In the genomic region with DNA sequence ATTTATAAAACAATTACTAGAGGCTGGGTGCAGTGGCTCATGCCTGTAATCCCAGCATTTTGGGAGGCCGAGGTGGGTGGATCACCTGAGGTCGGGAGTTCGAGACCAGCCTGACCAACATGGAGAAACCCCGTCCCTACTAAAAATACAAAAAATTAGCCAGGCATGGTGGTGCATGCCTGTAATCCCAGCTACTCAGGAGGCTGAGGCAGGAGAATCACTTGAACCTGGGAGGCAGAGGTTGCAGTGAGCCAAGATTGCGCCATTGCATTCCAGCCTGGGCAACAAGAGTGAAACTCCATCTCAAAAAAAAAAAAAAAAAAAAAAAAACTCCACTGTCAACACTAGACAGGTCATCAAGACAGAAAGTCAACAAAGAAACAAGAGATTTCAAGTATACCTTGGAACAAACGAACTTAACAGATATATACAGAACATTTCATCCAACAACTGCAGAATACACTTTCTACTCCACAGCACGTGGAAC, we compare ENCODE assay signal across 1 cellular context.
TF ChIP-seq lines count a peak whose summit lies in the region.

No MANE protein-coding gene starts in this region.

TF ChIP-seq in HepG2, 621 proteins besides CTCF, POLR2A, EP300 and RAD21 (continued from another document and continues in another):
- TF ChIP-seq, protein P1, sequence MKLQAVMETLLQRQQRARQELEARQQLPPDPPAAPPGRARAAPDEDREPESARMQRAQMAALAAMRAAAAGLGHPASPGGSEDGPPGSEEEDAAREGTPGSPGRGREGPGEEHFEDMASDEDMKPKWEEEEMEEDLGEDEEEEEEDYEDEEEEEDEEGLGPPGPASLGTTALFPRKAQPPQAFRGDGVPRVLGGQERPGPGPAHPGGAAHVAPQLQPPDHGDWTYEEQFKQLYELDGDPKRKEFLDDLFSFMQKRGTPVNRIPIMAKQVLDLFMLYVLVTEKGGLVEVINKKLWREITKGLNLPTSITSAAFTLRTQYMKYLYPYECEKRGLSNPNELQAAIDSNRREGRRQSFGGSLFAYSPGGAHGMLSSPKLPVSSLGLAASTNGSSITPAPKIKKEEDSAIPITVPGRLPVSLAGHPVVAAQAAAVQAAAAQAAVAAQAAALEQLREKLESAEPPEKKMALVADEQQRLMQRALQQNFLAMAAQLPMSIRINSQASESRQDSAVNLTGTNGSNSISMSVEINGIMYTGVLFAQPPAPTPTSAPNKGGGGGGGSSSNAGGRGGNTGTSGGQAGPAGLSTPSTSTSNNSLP (IDR thresholded peaks at IDR 0.05; ENCODE audit: low read depth, low read length): peak; percentile 66; the same call in 1 of the 2 replicates
- TF ChIP-seq PPARG (CRISPR knock-in tag; conservative IDR thresholded peaks at IDR 0.05) (peak; percentile 57; the same call in 1 of the 2 replicates), RCOR2 (CRISPR knock-in tag; IDR thresholded peaks at IDR 0.05) (peak; percentile 97), GABPB1 (CRISPR knock-in tag; IDR thresholded peaks at IDR 0.05) (peak; percentile 45; the same call in 1 of the 2 replicates), GATAD2A (CRISPR knock-in tag; IDR thresholded peaks at IDR 0.05) (peak; percentile 93; the same call in 1 of the 2 replicates), ZNF331 (CRISPR knock-in tag; IDR thresholded peaks at IDR 0.05) (peak; percentile 67; the same call in 1 of the 2 replicates), ZNF292 (CRISPR knock-in tag; IDR thresholded peaks at IDR 0.05; ENCODE audit: borderline replicate concordance, low read depth) (peak; percentile 83), MED1 (CRISPR knock-in tag; IDR thresholded peaks at IDR 0.05) (peak; percentile 85), ZNF816 (CRISPR knock-in tag; IDR thresholded peaks at IDR 0.05; ENCODE audit: borderline replicate concordance) (0 out of 2 replicates have a peak, but pooled peaks have one; percentile 46), KLF16 (CRISPR knock-in tag; IDR thresholded peaks at IDR 0.05) (peak in 1 of 2 experiments; percentile 67; a peak in 1 of 4 replicates), ZNF652 (CRISPR knock-in tag; IDR thresholded peaks at IDR 0.05; ENCODE audit: borderline replicate concordance, low read depth) (peak; percentile 21; the same call in 1 of the 2 replicates), NFIC (IDR thresholded peaks at IDR 0.05; ENCODE audit: low read length) (peak; percentile 76), ATF1 (CRISPR knock-in tag; IDR thresholded peaks at IDR 0.05) (peak; percentile 36; the same call in 1 of the 2 replicates), FOXJ3 (CRISPR knock-in tag; IDR thresholded peaks at IDR 0.05; ENCODE audit: borderline replicate concordance) (peak; percentile 91; the same call in 1 of the 2 replicates), FOXP1 (IDR thresholded peaks at IDR 0.05) (peak; percentile 99), FOXP1 (CRISPR knock-in tag; IDR thresholded peaks at IDR 0.05) (peak; percentile 92), HDAC1 (CRISPR knock-in tag; IDR thresholded peaks at IDR 0.05) (peak; percentile 85), RARA (CRISPR knock-in tag; IDR thresholded peaks at IDR 0.05) (peak; percentile 60; the same call in 1 of the 2 replicates), DPF2 (CRISPR knock-in tag; IDR thresholded peaks at IDR 0.05; ENCODE audit: borderline replicate concordance, low read depth) (peak; percentile 75), FOSL2 (CRISPR knock-in tag; IDR thresholded peaks at IDR 0.05) (peak; percentile 76), ZNF670 (CRISPR knock-in tag; IDR thresholded peaks at IDR 0.05; ENCODE audit: borderline replicate concordance) (0 out of 2 replicates have a peak, but pooled peaks have one; percentile 44), TOE1 (CRISPR knock-in tag; IDR thresholded peaks at IDR 0.05) (0 out of 2 replicates have a peak, but pooled peaks have one; percentile 67), ZNF761 (CRISPR knock-in tag; conservative IDR thresholded peaks at IDR 0.05) (0 out of 2 replicates have a peak, but pooled peaks have one; percentile 4), LCORL (IDR thresholded peaks at IDR 0.05) (peak; percentile 80), LCORL (CRISPR knock-in tag; IDR thresholded peaks at IDR 0.05) (peak; percentile 67; the same call in 1 of the 2 replicates), NFKBIZ (CRISPR knock-in tag; IDR thresholded peaks at IDR 0.05) (peak; percentile 61; the same call in 1 of the 2 replicates), FOXO1 (CRISPR knock-in tag; IDR thresholded peaks at IDR 0.05) (peak; percentile 59), FOXA1 (IDR thresholded peaks at IDR 0.05) (peak; percentile 99), FOXA1 (CRISPR knock-in tag; IDR thresholded peaks at IDR 0.05) (peak; percentile 93), POGZ (CRISPR knock-in tag; IDR thresholded peaks at IDR 0.05) (peak; percentile 93)
- TF ChIP-seq, protein P2, sequence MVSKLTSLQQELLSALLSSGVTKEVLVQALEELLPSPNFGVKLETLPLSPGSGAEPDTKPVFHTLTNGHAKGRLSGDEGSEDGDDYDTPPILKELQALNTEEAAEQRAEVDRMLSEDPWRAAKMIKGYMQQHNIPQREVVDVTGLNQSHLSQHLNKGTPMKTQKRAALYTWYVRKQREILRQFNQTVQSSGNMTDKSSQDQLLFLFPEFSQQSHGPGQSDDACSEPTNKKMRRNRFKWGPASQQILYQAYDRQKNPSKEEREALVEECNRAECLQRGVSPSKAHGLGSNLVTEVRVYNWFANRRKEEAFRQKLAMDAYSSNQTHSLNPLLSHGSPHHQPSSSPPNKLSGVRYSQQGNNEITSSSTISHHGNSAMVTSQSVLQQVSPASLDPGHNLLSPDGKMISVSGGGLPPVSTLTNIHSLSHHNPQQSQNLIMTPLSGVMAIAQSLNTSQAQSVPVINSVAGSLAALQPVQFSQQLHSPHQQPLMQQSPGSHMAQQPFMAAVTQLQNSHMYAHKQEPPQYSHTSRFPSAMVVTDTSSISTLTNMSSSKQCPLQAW (CRISPR knock-in tag; IDR thresholded peaks at IDR 0.05): peak; percentile 52; the same call in 1 of the 2 replicates
- TF ChIP-seq, protein P3, sequence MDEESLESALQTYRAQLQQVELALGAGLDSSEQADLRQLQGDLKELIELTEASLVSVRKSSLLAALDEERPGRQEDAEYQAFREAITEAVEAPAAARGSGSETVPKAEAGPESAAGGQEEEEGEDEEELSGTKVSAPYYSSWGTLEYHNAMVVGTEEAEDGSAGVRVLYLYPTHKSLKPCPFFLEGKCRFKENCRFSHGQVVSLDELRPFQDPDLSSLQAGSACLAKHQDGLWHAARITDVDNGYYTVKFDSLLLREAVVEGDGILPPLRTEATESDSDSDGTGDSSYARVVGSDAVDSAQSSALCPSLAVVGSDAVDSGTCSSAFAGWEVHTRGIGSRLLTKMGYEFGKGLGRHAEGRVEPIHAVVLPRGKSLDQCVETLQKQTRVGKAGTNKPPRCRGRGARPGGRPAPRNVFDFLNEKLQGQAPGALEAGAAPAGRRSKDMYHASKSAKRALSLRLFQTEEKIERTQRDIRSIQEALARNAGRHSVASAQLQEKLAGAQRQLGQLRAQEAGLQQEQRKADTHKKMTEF (CRISPR knock-in tag; IDR thresholded peaks at IDR 0.05): peak; percentile 83; the same call in 1 of the 2 replicates
- TF ChIP-seq, protein P4, sequence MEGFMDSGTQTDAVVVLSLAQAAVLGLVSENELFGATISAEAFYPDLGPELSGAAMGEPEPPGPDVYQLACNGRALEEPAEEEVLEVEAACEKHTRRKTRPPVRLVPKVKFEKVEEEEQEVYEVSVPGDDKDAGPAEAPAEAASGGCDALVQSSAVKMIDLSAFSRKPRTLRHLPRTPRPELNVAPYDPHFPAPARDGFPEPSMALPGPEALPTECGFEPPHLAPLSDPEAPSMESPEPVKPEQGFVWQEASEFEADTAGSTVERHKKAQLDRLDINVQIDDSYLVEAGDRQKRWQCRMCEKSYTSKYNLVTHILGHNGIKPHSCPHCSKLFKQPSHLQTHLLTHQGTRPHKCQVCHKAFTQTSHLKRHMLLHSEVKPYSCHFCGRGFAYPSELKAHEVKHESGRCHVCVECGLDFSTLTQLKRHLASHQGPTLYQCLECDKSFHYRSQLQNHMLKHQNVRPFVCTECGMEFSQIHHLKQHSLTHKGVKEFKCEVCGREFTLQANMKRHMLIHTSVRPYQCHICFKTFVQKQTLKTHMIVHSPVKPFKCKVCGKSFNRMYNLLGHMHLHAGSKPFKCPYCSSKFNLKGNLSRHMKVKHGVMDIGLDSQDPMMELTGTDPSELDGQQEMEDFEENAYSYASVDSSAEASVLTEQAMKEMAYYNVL (CRISPR knock-in tag; IDR thresholded peaks at IDR 0.05; ENCODE audit: borderline replicate concordance): peak; percentile 60; the same call in 1 of the 2 replicates
- TF ChIP-seq, protein P5, sequence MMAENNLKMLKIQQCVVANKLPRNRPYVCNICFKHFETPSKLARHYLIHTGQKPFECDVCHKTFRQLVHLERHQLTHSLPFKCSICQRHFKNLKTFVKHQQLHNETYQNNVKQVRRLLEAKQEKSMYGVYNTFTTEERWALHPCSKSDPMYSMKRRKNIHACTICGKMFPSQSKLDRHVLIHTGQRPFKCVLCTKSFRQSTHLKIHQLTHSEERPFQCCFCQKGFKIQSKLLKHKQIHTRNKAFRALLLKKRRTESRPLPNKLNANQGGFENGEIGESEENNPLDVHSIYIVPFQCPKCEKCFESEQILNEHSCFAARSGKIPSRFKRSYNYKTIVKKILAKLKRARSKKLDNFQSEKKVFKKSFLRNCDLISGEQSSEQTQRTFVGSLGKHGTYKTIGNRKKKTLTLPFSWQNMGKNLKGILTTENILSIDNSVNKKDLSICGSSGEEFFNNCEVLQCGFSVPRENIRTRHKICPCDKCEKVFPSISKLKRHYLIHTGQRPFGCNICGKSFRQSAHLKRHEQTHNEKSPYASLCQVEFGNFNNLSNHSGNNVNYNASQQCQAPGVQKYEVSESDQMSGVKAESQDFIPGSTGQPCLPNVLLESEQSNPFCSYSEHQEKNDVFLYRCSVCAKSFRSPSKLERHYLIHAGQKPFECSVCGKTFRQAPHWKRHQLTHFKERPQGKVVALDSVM (CRISPR knock-in tag; IDR thresholded peaks at IDR 0.05): peak; percentile 99
- TF ChIP-seq, protein P6, sequence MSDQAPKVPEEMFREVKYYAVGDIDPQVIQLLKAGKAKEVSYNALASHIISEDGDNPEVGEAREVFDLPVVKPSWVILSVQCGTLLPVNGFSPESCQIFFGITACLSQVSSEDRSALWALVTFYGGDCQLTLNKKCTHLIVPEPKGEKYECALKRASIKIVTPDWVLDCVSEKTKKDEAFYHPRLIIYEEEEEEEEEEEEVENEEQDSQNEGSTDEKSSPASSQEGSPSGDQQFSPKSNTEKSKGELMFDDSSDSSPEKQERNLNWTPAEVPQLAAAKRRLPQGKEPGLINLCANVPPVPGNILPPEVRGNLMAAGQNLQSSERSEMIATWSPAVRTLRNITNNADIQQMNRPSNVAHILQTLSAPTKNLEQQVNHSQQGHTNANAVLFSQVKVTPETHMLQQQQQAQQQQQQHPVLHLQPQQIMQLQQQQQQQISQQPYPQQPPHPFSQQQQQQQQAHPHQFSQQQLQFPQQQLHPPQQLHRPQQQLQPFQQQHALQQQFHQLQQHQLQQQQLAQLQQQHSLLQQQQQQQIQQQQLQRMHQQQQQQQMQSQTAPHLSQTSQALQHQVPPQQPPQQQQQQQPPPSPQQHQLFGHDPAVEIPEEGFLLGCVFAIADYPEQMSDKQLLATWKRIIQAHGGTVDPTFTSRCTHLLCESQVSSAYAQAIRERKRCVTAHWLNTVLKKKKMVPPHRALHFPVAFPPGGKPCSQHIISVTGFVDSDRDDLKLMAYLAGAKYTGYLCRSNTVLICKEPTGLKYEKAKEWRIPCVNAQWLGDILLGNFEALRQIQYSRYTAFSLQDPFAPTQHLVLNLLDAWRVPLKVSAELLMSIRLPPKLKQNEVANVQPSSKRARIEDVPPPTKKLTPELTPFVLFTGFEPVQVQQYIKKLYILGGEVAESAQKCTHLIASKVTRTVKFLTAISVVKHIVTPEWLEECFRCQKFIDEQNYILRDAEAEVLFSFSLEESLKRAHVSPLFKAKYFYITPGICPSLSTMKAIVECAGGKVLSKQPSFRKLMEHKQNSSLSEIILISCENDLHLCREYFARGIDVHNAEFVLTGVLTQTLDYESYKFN (CRISPR knock-in tag; conservative IDR thresholded peaks at IDR 0.05): peak; percentile 92
- TF ChIP-seq, protein P7, sequence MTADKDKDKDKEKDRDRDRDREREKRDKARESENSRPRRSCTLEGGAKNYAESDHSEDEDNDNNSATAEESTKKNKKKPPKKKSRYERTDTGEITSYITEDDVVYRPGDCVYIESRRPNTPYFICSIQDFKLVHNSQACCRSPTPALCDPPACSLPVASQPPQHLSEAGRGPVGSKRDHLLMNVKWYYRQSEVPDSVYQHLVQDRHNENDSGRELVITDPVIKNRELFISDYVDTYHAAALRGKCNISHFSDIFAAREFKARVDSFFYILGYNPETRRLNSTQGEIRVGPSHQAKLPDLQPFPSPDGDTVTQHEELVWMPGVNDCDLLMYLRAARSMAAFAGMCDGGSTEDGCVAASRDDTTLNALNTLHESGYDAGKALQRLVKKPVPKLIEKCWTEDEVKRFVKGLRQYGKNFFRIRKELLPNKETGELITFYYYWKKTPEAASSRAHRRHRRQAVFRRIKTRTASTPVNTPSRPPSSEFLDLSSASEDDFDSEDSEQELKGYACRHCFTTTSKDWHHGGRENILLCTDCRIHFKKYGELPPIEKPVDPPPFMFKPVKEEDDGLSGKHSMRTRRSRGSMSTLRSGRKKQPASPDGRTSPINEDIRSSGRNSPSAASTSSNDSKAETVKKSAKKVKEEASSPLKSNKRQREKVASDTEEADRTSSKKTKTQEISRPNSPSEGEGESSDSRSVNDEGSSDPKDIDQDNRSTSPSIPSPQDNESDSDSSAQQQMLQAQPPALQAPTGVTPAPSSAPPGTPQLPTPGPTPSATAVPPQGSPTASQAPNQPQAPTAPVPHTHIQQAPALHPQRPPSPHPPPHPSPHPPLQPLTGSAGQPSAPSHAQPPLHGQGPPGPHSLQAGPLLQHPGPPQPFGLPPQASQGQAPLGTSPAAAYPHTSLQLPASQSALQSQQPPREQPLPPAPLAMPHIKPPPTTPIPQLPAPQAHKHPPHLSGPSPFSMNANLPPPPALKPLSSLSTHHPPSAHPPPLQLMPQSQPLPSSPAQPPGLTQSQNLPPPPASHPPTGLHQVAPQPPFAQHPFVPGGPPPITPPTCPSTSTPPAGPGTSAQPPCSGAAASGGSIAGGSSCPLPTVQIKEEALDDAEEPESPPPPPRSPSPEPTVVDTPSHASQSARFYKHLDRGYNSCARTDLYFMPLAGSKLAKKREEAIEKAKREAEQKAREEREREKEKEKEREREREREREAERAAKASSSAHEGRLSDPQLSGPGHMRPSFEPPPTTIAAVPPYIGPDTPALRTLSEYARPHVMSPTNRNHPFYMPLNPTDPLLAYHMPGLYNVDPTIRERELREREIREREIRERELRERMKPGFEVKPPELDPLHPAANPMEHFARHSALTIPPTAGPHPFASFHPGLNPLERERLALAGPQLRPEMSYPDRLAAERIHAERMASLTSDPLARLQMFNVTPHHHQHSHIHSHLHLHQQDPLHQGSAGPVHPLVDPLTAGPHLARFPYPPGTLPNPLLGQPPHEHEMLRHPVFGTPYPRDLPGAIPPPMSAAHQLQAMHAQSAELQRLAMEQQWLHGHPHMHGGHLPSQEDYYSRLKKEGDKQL (CRISPR knock-in tag; IDR thresholded peaks at IDR 0.05; ENCODE audit: low read depth): peak; percentile 69
- TF ChIP-seq, protein P8, sequence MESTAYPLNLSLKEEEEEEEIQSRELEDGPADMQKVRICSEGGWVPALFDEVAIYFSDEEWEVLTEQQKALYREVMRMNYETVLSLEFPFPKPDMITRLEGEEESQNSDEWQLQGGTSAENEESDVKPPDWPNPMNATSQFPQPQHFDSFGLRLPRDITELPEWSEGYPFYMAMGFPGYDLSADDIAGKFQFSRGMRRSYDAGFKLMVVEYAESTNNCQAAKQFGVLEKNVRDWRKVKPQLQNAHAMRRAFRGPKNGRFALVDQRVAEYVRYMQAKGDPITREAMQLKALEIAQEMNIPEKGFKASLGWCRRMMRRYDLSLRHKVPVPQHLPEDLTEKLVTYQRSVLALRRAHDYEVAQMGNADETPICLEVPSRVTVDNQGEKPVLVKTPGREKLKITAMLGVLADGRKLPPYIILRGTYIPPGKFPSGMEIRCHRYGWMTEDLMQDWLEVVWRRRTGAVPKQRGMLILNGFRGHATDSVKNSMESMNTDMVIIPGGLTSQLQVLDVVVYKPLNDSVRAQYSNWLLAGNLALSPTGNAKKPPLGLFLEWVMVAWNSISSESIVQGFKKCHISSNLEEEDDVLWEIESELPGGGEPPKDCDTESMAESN (CRISPR knock-in tag; conservative IDR thresholded peaks at IDR 0.05): peak; percentile 69
